1 cellular context compared by ENCODE assay signal in genomic region chr10:114937962-114938817, GRCh38.
A peak's percentile ranks its signal among the peaks of the same experiment; 100 is the strongest.
TF ChIP-seq lines count a peak whose summit lies in the region.

TSS of gene TRUB1 (plus strand) at chr10:114938195. CDS start at chr10:114938254, 59 bp downstream.

TF ChIP-seq in HepG2, 621 proteins besides CTCF, POLR2A, EP300 and RAD21 (continued from another document and continues in another):
- TF ChIP-seq PRDM4 (CRISPR knock-in tag; IDR thresholded peaks at IDR 0.05; ENCODE audit: borderline replicate concordance) (no peak), RAD51 (IDR thresholded peaks at IDR 0.05; ENCODE audit: borderline replicate concordance) (no peak), CENPBD1 (CRISPR knock-in tag; IDR thresholded peaks at IDR 0.05; ENCODE audit: borderline replicate concordance, low read depth) (no peak), KLF13 (CRISPR knock-in tag; IDR thresholded peaks at IDR 0.05) (no peak), IRF9 (CRISPR knock-in tag; IDR thresholded peaks at IDR 0.05; ENCODE audit: borderline replicate concordance) (no peak; the same call in 1 of the 2 replicates), HOXA3 (CRISPR knock-in tag; IDR thresholded peaks at IDR 0.05) (peak; percentile 97), CBX5 (CRISPR knock-in tag; IDR thresholded peaks at IDR 0.05; ENCODE audit: borderline replicate concordance) (peak; percentile 59; the same call in 1 of the 2 replicates), WIZ (CRISPR knock-in tag; IDR thresholded peaks at IDR 0.05) (0 out of 2 replicates have a peak, but pooled peaks have one; percentile 35), ZNF746 (CRISPR knock-in tag; IDR thresholded peaks at IDR 0.05) (peak; percentile 12; the same call in 1 of the 2 replicates), TIGD3 (CRISPR knock-in tag; IDR thresholded peaks at IDR 0.05; ENCODE audit: borderline replicate concordance) (no peak), IKZF1 (IDR thresholded peaks at IDR 0.05) (no peak), MTF1 (CRISPR knock-in tag; IDR thresholded peaks at IDR 0.05) (no peak), ZSCAN12 (CRISPR knock-in tag; IDR thresholded peaks at IDR 0.05) (no peak), ELF4 (CRISPR knock-in tag; IDR thresholded peaks at IDR 0.05; ENCODE audit: borderline replicate concordance) (peak; percentile 97), ZNF510 (CRISPR knock-in tag; IDR thresholded peaks at IDR 0.05; ENCODE audit: low read depth) (0 out of 2 replicates have a peak, but pooled peaks have one; percentile 76), DNMT3B (CRISPR knock-in tag; conservative IDR thresholded peaks at IDR 0.05) (no peak), DR1 (CRISPR knock-in tag; IDR thresholded peaks at IDR 0.05) (no peak), TOE1 (CRISPR knock-in tag; IDR thresholded peaks at IDR 0.05) (no peak), TBX3 (IDR thresholded peaks at IDR 0.05; ENCODE audit: borderline replicate concordance) (no peak), KDM5A (IDR thresholded peaks at IDR 0.05; ENCODE audit: borderline replicate concordance, low read length) (peak; percentile 96), ZBTB20 (CRISPR knock-in tag; IDR thresholded peaks at IDR 0.05; ENCODE audit: borderline replicate concordance, low read depth) (peak; percentile 67; the same call in 1 of the 2 replicates), BRF2 (CRISPR knock-in tag; IDR thresholded peaks at IDR 0.05) (no peak), CERS6 (CRISPR knock-in tag; IDR thresholded peaks at IDR 0.05) (no peak), ZNF143 (CRISPR knock-in tag; IDR thresholded peaks at IDR 0.05) (peak; percentile 99), GABPA (IDR thresholded peaks at IDR 0.05; ENCODE audit: low read depth, low read length) (no peak), GABPA (CRISPR knock-in tag; IDR thresholded peaks at IDR 0.05; ENCODE audit: low read depth) (peak; percentile 85), ZNF256 (CRISPR knock-in tag; conservative IDR thresholded peaks at IDR 0.05) (no peak; the same call in none of the 2 replicates), HES4 (CRISPR knock-in tag; IDR thresholded peaks at IDR 0.05; ENCODE audit: borderline replicate concordance) (no peak), ZFP36 (IDR thresholded peaks at IDR 0.05; ENCODE audit: borderline replicate concordance, low read depth, low read length, partially characterized antibody) (no peak), CCAR2 (optimal IDR thresholded peaks at IDR 0.05; ENCODE audit: low read depth, low read length) (no peak), ZBTB37 (CRISPR knock-in tag; IDR thresholded peaks at IDR 0.05) (0 out of 2 replicates have a peak, but pooled peaks have one; percentile 21), ZNF124 (CRISPR knock-in tag; IDR thresholded peaks at IDR 0.05) (peak; percentile 83), HOXA5 (CRISPR knock-in tag; IDR thresholded peaks at IDR 0.05) (peak; percentile 71; the same call in 1 of the 2 replicates), ZNF557 (CRISPR knock-in tag; IDR thresholded peaks at IDR 0.05) (peak; percentile 56; the same call in 1 of the 2 replicates), ZFAT (CRISPR knock-in tag; conservative IDR thresholded peaks at IDR 0.05) (no peak), ZNF761 (CRISPR knock-in tag; conservative IDR thresholded peaks at IDR 0.05) (no peak; the same call in 1 of the 2 replicates), ZNF709 (CRISPR knock-in tag; IDR thresholded peaks at IDR 0.05) (peak; percentile 85), ZMYM2 (CRISPR knock-in tag; IDR thresholded peaks at IDR 0.05) (no peak), NBN (conservative IDR thresholded peaks at IDR 0.05) (no peak), ZNF530 (CRISPR knock-in tag; IDR thresholded peaks at IDR 0.05; ENCODE audit: low read depth) (no peak), ZNF614 (CRISPR knock-in tag; IDR thresholded peaks at IDR 0.05; ENCODE audit: borderline replicate concordance) (peak; percentile 85; the same call in 1 of the 2 replicates), NFAT5 (CRISPR knock-in tag; IDR thresholded peaks at IDR 0.05) (no peak), SKI (IDR thresholded peaks at IDR 0.05; ENCODE audit: partially characterized antibody) (no peak), POGZ (CRISPR knock-in tag; IDR thresholded peaks at IDR 0.05) (peak; percentile 79; the same call in 1 of the 2 replicates), EHMT2 (IDR thresholded peaks at IDR 0.05; ENCODE audit: borderline replicate concordance, low read depth, low read length) (peak; percentile 72; the same call in 1 of the 2 replicates), DPF2 (CRISPR knock-in tag; IDR thresholded peaks at IDR 0.05; ENCODE audit: borderline replicate concordance, low read depth) (peak; percentile 14; the same call in 1 of the 2 replicates), PHB2 (IDR thresholded peaks at IDR 0.05; ENCODE audit: partially characterized antibody) (no peak), FLYWCH1 (CRISPR knock-in tag; IDR thresholded peaks at IDR 0.05) (no peak), PREB (CRISPR knock-in tag; IDR thresholded peaks at IDR 0.05) (no peak), ZSCAN5A (CRISPR knock-in tag; IDR thresholded peaks at IDR 0.05; ENCODE audit: borderline replicate concordance) (no peak; the same call in 1 of the 2 replicates), TP53 (CRISPR knock-in tag; conservative IDR thresholded peaks at IDR 0.05) (peak; percentile 66; the same call in 1 of the 2 replicates), ZNF33B (CRISPR knock-in tag; IDR thresholded peaks at IDR 0.05) (no peak), JDP2 (CRISPR knock-in tag; IDR thresholded peaks at IDR 0.05; ENCODE audit: borderline replicate concordance) (no peak), ZNF605 (CRISPR knock-in tag; IDR thresholded peaks at IDR 0.05) (peak; percentile 85)
